In genomic region chr6:119978274-119978889, GRCh38 we compare ENCODE assay signal across 8 cellular contexts.
DNase-seq lines count a peak whose midpoint lies in the region; ATAC-seq, FAIRE-seq and TF ChIP-seq lines count a peak whose summit lies in the region.

No MANE protein-coding gene starts in this region.

- H2AK9ac ChIP-seq in IMR-90 (replicated peaks; ENCODE audit: low read depth, low read length, poor library complexity) = no peak overlapping the region

- POLR2A ChIA-PET in A673 (lab: Charles Lee; ENCODE audit: low non-redundant PET) (no interaction called here), IMR-90 (lab: Charles Lee; ENCODE audit: unreplicated experiment) (no interaction called here)

- no CpG with 5 or more reads among the region's 2 CpGs for WGBS in IMR-90 (ENCODE audit: extremely low coverage in 2 of 2, insufficient read length in 1 of 2), 2 experiments
- WGBS in pancreas, 2 donors = 88 to 90% methylated on average over 2 of the region's 2 CpGs

- no peak overlapping the region for H2BK5ac ChIP-seq in IMR-90 (ENCODE audit: low read depth, low read length, poor library complexity, severe bottlenecking)

- no peak overlapping the region for H4K91ac ChIP-seq in IMR-90 (ENCODE audit: insufficient read depth, low read depth, low read length)

- H3K14ac ChIP-seq in IMR-90 (replicated peaks; ENCODE audit: low read depth, low read length) = no peak overlapping the region

- H3K4me2 ChIP-seq in IMR-90 (ENCODE audit: low read depth, low read length) = no peak overlapping the region

- ATAC-seq in GM18868 (IDR thresholded peaks at IDR 0.05; ENCODE audit: unreplicated experiment) (peak; percentile 74), IMR-90 (ENCODE audit: low read depth) (peak; percentile 48; the same call in 1 of the 2 replicates), pancreas (peak in 3 of 4 donors; percentile 73 to 83 (median 78)), GM21717 (IDR thresholded peaks at IDR 0.05; ENCODE audit: unreplicated experiment) (no peak)

- H2BK20ac ChIP-seq in IMR-90 (ENCODE audit: low read depth, low read length) = no peak overlapping the region

- H3K9ac ChIP-seq in IMR-90 (ENCODE audit: low read depth, low read length) = no peak overlapping the region

- H3K9me3 ChIP-seq in A673 (ENCODE audit: low read depth, low read length, poor library complexity, severe bottlenecking) = no peaks in the 10 kb centered on the region
- no peaks in the 10 kb centered on the region for H3K9me3 ChIP-seq in IMR-90 (ENCODE audit: control insufficient read depth, insufficient read depth, low read length)
- H3K9me3 ChIP-seq in pancreas = no peaks in the 10 kb centered on the region

- H3K18ac ChIP-seq in IMR-90 (ENCODE audit: low read depth, low read length) = no peak overlapping the region

- H3K27ac ChIP-seq in A673 (ENCODE audit: low read depth, low read length, poor library complexity, severe bottlenecking) (no peak overlapping the region), IMR-90 (ENCODE audit: insufficient read depth, low read length) (no peak overlapping the region), pancreas (no peak overlapping the region)

- H3K27me3 ChIP-seq in A673 (replicated peaks; ENCODE audit: insufficient read depth, low read depth, low read length, poor library complexity) = no peaks in the 10 kb centered on the region
- H3K27me3 ChIP-seq in IMR-90 (ENCODE audit: control insufficient read depth, insufficient read depth, low read length) = no peaks in the 10 kb centered on the region
- no peaks in the 10 kb centered on the region for H3K27me3 ChIP-seq in bronchial epithelial cell (ENCODE audit: control insufficient read depth, insufficient read depth, low read length)
- no peaks in the 10 kb centered on the region for H3K27me3 ChIP-seq in pancreas

- dilution Hi-C loops in IMR-90 (cut with HindIII; ENCODE audit: low sequenced_read_pairs, unreplicated experiment) = no loop called here

- no peaks in the 10 kb centered on the region for H4K20me1 ChIP-seq in IMR-90 (ENCODE audit: insufficient read depth, low read length)

- no peak for FAIRE-seq in bronchial epithelial cell (lab: Jason Lieb, UNC)
- no peak for FAIRE-seq in pancreas (lab: Jason Lieb, UNC)

- H3K4me3 ChIP-seq in A673 (ENCODE audit: low read depth, low read length, poor library complexity, severe bottlenecking) = no peak overlapping the region
- H3K4me3 ChIP-seq in IMR-90 (ENCODE audit: insufficient read depth, low read depth, low read length) = no peak overlapping the region
- H3K4me3 ChIP-seq in bronchial epithelial cell (ENCODE audit: low read depth, low read length) = no peak overlapping the region
- no peak overlapping the region for H3K4me3 ChIP-seq in pancreas

- no peak for TF ChIP-seq POLR2A in IMR-90 (IDR thresholded peaks at IDR 0.05; ENCODE audit: low read depth, low read length)

- no peak overlapping the region for H2AK5ac ChIP-seq in IMR-90 (ENCODE audit: low read depth, low read length)

- no peak overlapping the region for H2BK15ac ChIP-seq in IMR-90 (ENCODE audit: low read depth, low read length)

- H3K4me1 ChIP-seq in A673 (ENCODE audit: insufficient read depth, low read length, poor library complexity, severe bottlenecking) (no peaks in the 10 kb centered on the region), IMR-90 (ENCODE audit: control insufficient read depth, insufficient read depth, low read length) (no peaks in the 10 kb centered on the region), pancreas (no peaks in the 10 kb centered on the region)

- H4K5ac ChIP-seq in IMR-90 (ENCODE audit: low read depth, low read length) = no peak overlapping the region

- H3K79me1 ChIP-seq in IMR-90 (ENCODE audit: low read depth in 1 of 2, low read length in 2 of 2) = no peaks in the 10 kb centered on the region

- H4K8ac ChIP-seq in IMR-90 (ENCODE audit: low read depth in 2 of 2, low read length in 2 of 2) = no peak overlapping the region

- no peak overlapping the region for H2AFZ ChIP-seq in IMR-90 (replicated peaks; ENCODE audit: low read length, poor library complexity)

- H3K4ac ChIP-seq in IMR-90 (ENCODE audit: low read depth, low read length) = no peak overlapping the region

- intact Hi-C loops in A673 (cut with micrococcal nuclease; ENCODE audit: unreplicated experiment) (loop anchor here (5.0 kb wide), 2 partner anchors 236 to 831 kb away; no protein-coding TSS in a partner anchor), IMR-90 (cut with micrococcal nuclease) (loop anchor here (1.0 kb wide), 2 partner anchors 627 to 830 kb away; no protein-coding TSS in a partner anchor), pancreas (cut with DNase I) (no loop called here)

- CTCF ChIA-PET in A673 (lab: Charles Lee) (no interaction called here), IMR-90 (lab: Yijun Ruan, JAX) (interaction anchor here (0.6 kb wide), 1 partner anchor 628 kb away, joined by 5 read pairs; no protein-coding TSS in a partner anchor)

- in situ Hi-C loops in IMR-90 (cut with MboI; ENCODE audit: low sequenced_read_pairs) = no loop called here

- H2BK120ac ChIP-seq in IMR-90 (ENCODE audit: low read depth, low read length) = no peak overlapping the region

- TF ChIP-seq RAD21 in IMR-90 (IDR thresholded peaks at IDR 0.05; ENCODE audit: low read length) = peak; percentile 47

- TF ChIP-seq CTCF in A673 (conservative IDR thresholded peaks at IDR 0.05; ENCODE audit: low read depth, low read length) (peak; percentile 48), IMR-90 (conservative IDR thresholded peaks at IDR 0.05; ENCODE audit: low read depth, low read length) (peak; percentile 56), bronchial epithelial cell (IDR thresholded peaks at IDR 0.05; ENCODE audit: insufficient read depth, low read length, severe bottlenecking) (peak; percentile 57), pancreas (IDR thresholded peaks at IDR 0.05) (peak in 2 of 4 donors; percentile 28)

- H3K36me3 ChIP-seq in A673 (ENCODE audit: insufficient read depth, low read length, poor library complexity, severe bottlenecking) (no peaks in the 10 kb centered on the region), IMR-90 (ENCODE audit: control insufficient read depth, insufficient read depth, low read length) (no peaks in the 10 kb centered on the region), bronchial epithelial cell (ENCODE audit: control insufficient read depth, insufficient read depth, low read length) (no peaks in the 10 kb centered on the region), pancreas (no peaks in the 10 kb centered on the region)

- no peaks in the 10 kb centered on the region for H3K9me1 ChIP-seq in IMR-90 (ENCODE audit: insufficient read depth, low read length)

- BruUV-seq in A673 (replicated peaks; lab: Mats Ljungman, UMichigan) = no TSS peak
- no TSS peak for BruUV-seq in IMR-90 (replicated peaks; lab: Mats Ljungman, UMichigan)

- DNase-seq in A673 (ENCODE audit: low spot score) = peak; percentile 3
- peak; percentile 26 for DNase-seq in IMR-90
- peak; percentile 37 for DNase-seq in bronchial epithelial cell (ENCODE audit: low read depth)
- DNase-seq in pancreas = no peak
- DNase-seq in NCI-H2029 treated with DMSO at 0.1 percent for 48 hours (lab: John Stamatoyannopoulos, UW) = no peak
- no peak for DNase-seq in superior temporal gyrus (ENCODE audit: extremely low spot score)

- H3K56ac ChIP-seq in IMR-90 (ENCODE audit: extremely low read depth, insufficient read depth, low read length) = no peak overlapping the region

- no peak overlapping the region for H3K23ac ChIP-seq in IMR-90 (ENCODE audit: low read depth, low read length)

TF ChIP-seq in IMR-90, 13 proteins besides CTCF, POLR2A, EP300 and RAD21:
- no peak for TF ChIP-seq BHLHE40 (IDR thresholded peaks at IDR 0.05; ENCODE audit: low read depth, low read length)
- TF ChIP-seq CHD1 (IDR thresholded peaks at IDR 0.05; ENCODE audit: low read depth, low read length) = no peak
- TF ChIP-seq MAFK (IDR thresholded peaks at IDR 0.05; ENCODE audit: low read depth, low read length) = no peak
- no peak for TF ChIP-seq NFE2L2 (IDR thresholded peaks at IDR 0.05; ENCODE audit: low read depth, low read length)
- TF ChIP-seq USF2 (IDR thresholded peaks at IDR 0.05; ENCODE audit: low read depth, low read length) = no peak
- TF ChIP-seq SMC3 (IDR thresholded peaks at IDR 0.05; ENCODE audit: low read depth, low read length) = peak; percentile 43
- TF ChIP-seq ELK1 (IDR thresholded peaks at IDR 0.05; ENCODE audit: borderline replicate concordance, low read depth, low read length) = no peak

Comparison
In these comparisons a context has a peak if more than half of its experiments do, and no peak if none do; other contexts are left out.
1. DNase-seq: peak in A673 (single experiment), IMR-90 (single experiment) and bronchial epithelial cell (single experiment); none in pancreas (0 of 6), NCI-H2029 treated with DMSO at 0.1 percent for 48 hours (single experiment) and superior temporal gyrus (single experiment).
2. intact Hi-C loops: an anchor here in A673 (5.0 kb wide) and IMR-90 (1.0 kb wide); none called in pancreas.